Comparison of ENCODE assay signal across 1 cellular context in genomic region chr14:62662811-62663477, GRCh38.
TF ChIP-seq lines count a peak whose summit lies in the region.

No MANE protein-coding gene starts in this region.

TF ChIP-seq in GM23338, 12 proteins besides CTCF, POLR2A, EP300 and RAD21 (continued from another document):
- TF ChIP-seq ZNF462 (CRISPR knock-in tag; IDR thresholded peaks at IDR 0.05) (no peak), NANOG (IDR thresholded peaks at IDR 0.05; ENCODE audit: borderline replicate concordance) (peak; percentile 71), REST (IDR thresholded peaks at IDR 0.05; ENCODE audit: unreplicated experiment) (no peak), ETS1 (IDR thresholded peaks at IDR 0.05) (no peak), CREB1 (CRISPR knock-in tag; IDR thresholded peaks at IDR 0.05; ENCODE audit: low read depth) (no peak), EZH2phosphoT487 (IDR thresholded peaks at IDR 0.05; ENCODE audit: unreplicated experiment) (no peak), JUNB (IDR thresholded peaks at IDR 0.05; ENCODE audit: unreplicated experiment) (no peak), ZNF331 (CRISPR knock-in tag; IDR thresholded peaks at IDR 0.05; ENCODE audit: low read depth) (no peak), POLR2AphosphoS5 (IDR thresholded peaks at IDR 0.05; ENCODE audit: low read depth) (0 out of 2 replicates have a peak, but pooled peaks have one; percentile 20), EZH2 (IDR thresholded peaks at IDR 0.05; ENCODE audit: low read depth, unreplicated experiment) (no peak)
